ENCODE assay signal across 30 cellular contexts in the genomic region with DNA sequence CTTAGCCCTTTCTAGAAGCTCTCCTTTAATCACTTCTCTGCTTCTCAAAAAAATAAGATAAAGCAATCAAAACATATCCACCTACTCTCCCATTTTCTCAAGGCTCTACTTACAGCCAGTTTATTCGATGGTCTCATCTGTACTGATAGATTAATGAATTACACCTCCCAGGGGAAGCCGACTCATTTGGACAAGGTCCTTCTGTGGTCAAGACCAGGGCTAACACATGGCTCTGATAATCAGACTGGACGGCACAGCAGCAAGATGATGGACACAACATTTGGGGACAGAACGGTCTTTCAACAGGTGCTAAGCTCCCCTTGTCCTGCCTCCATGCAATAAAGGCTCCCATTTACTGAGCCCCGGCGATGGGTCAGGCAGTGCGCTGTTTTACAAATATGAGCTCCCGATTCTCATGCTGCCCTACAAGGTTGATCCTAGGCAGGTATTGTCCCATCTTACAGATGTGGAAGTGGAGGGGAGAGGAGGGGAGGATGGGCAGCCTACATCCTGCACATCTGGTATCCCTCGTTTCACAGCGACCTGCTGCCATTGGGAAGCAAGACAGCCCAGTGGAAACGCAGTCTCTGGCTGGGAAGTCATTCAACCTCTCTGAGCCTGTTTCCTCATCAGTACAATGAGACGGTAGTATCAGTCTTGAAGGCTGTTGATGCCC. TPM values are rescaled to one million over a fixed set of nuclear protein-coding genes. Genes with fewer than 3 reads are reported as not detected.
A peak's percentile ranks its signal among the peaks of the same experiment; 100 is the strongest.
DNase-seq lines count a peak whose midpoint lies in the region; FAIRE-seq and TF ChIP-seq lines count a peak whose summit lies in the region.
"Had no signal": no experiment of that assay in that cellular context is flagged by ENCODE, and none has a peak within 500 bp of the region (broad histone marks: within the 10 kb centered on the region; RNA-seq: fewer than 3 reads in every experiment).

No MANE protein-coding gene starts in this region.

- H2BK5ac ChIP-seq in H1 (ENCODE audit: low read depth, low read length), result no peak overlapping the region

- no peak for DNase-seq in breast epithelium (ENCODE audit: low spot score in 2 of 2)
- DNase-seq in MCF 10A (ENCODE audit: unreplicated experiment), result no peak
- DNase-seq in H1 (ENCODE audit: low read depth in 1 of 2, low spot score in 2 of 2), result no peak
- DNase-seq in myocyte (ENCODE audit: low read depth), result peak; percentile 42
- peak; percentile 13 for DNase-seq in stromal cell of bone marrow (ENCODE audit: low read depth)
- no peak for DNase-seq in SKM-1 treated with dmso at 0.1 percent for 144 hours (lab: John Stamatoyannopoulos, UW; ENCODE audit: unreplicated experiment)
- no peak for DNase-seq in brain microvascular endothelial cell
- DNase-seq in ACHN, result no peak
- DNase-seq: 8988T; activated B cell treated with CpG ODN at 0.5 μM for 24 hours; activated CD4-positive, alpha-beta T cell treated with anti-CD3 and anti-CD28 coated beads, Interleukin-2, amount 50 U/mL, for 48 hours; activated CD8-positive, alpha-beta memory T cell treated with anti-CD3 and anti-CD28 coated beads, Interleukin-2, amount 50 U/mL, for 48 hours; AML-193; aorta; COR-L47; DMS79; HFFc6; kidney glomerular epithelial cell; MG63; NCI-H1417 treated with DMSO at 0.1 percent for 48 hours; NCI-H446; NCI-H82; occipital lobe; stimulated activated CD4-positive, alpha-beta T cell treated with anti-CD3 and anti-CD28 coated beads, Interleukin-4, amount 100 ng/mL, for 4 hours; stimulated activated naive CD8-positive, alpha-beta T cell treated with anti-CD3 and anti-CD28 coated beads, Interleukin-15, Interleukin-2, amounts not matched to agents 100 U/mL and 50 U/mL, for 24 hours; T1000 had no signal

- in situ Hi-C loops in brain microvascular endothelial cell (cut with HindIII; ENCODE audit: low pct_ligation_motif_present, low sequenced_read_pairs), result no loop called here
- in situ Hi-C loops in ACHN (cut with HindIII; ENCODE audit: low pct_ligation_motif_present, low pct_unique_long_range_greater_than_20kb, low sequenced_read_pairs), result no loop called here

- H3K4me3 ChIP-seq in breast epithelium, result no peak overlapping the region
- no peak overlapping the region for H3K4me3 ChIP-seq in H1 (ENCODE audit: extremely low read depth in 1 of 4, insufficient read depth in 2 of 4, low read depth in 3 of 4, low read length in 4 of 4)
- H3K4me3 ChIP-seq in brain microvascular endothelial cell (ENCODE audit: low read depth, low read length), result no peak overlapping the region
- H3K4me3 ChIP-seq: MG63, tibial nerve had no signal

- H3K18ac ChIP-seq in H1 (ENCODE audit: extremely low read depth, low read length), result no peak overlapping the region; the same call in 1 of the 2 replicates

- H3K4me1 ChIP-seq in breast epithelium (no peaks in the 10 kb centered on the region), H1 (replicated peaks in 1 of 4; ENCODE audit: control insufficient read depth in 3 of 4, insufficient read depth in 4 of 4, low read length in 3 of 4) (peaks cover 0 to 9% (median 2%) of the 10 kb centered on the region in 4 experiments; a peak in 5 of 7 replicates)

- H3K4me2 ChIP-seq in H1 (ENCODE audit: insufficient read depth in 1 of 2, low read depth in 2 of 2, low read length in 2 of 2), result no peak overlapping the region

- FAIRE-seq in H1 (lab: Jason Lieb, UNC), result no peak
- FAIRE-seq: frontal cortex had no signal

- H3K14ac ChIP-seq in H1 (ENCODE audit: insufficient read length), result no peak overlapping the region

- H3K23me2 ChIP-seq in H1 (ENCODE audit: low read depth, low read length), result no peaks in the 10 kb centered on the region

- CTCF ChIA-PET in MCF 10A (lab: Yijun Ruan, JAX) (interaction anchor here (0.7 kb wide), 1 partner anchor 51 kb away, joined by 4 read pairs; no protein-coding TSS in a partner anchor), H1 (lab: Charles Lee; ENCODE audit: partially characterized antibody) (interaction anchor here (0.6 to 2.3 kb wide), 9 partner anchors 9 to 58 kb away, joined by 3 to 8 read pairs (median 3); no protein-coding TSS in a partner anchor)

- no peaks in the 10 kb centered on the region for H3K79me2 ChIP-seq in H1 (ENCODE audit: control insufficient read depth in 1 of 2, insufficient read depth in 2 of 2, low read length in 2 of 2)

- 0 out of 2 replicates have a peak overlapping the region, but pooled peaks have one; percentile 27 for H2BK12ac ChIP-seq in H1 (ENCODE audit: low read depth, low read length)

- no peak for TF ChIP-seq POLR2A in breast epithelium (IDR thresholded peaks at IDR 0.05)
- no peak for TF ChIP-seq POLR2A in H1 (IDR thresholded peaks at IDR 0.05; ENCODE audit: control extremely low read depth in 1 of 2, low read depth in 2 of 2, low read length in 2 of 2)

- no peaks in the 10 kb centered on the region for H3K27me3 Mint-ChIP-seq in MCF 10A (ENCODE audit: insufficient read depth, unreplicated experiment)
- H3K27me3 Mint-ChIP-seq: activated naive CD8-positive, alpha-beta T cell had no signal

- no peak overlapping the region for H3K27ac Mint-ChIP-seq in MCF 10A (ENCODE audit: low read depth, unreplicated experiment)
- H3K27ac Mint-ChIP-seq: activated B cell treated with CpG ODN at 0.5 μM for 24 hours; activated naive CD8-positive, alpha-beta T cell; HFFc6; IgD-negative memory B cell had no signal

- H3K9ac ChIP-seq in H1 (replicated peaks in 1 of 4; ENCODE audit: extremely low read depth in 1 of 4, low read depth in 3 of 4, low read length in 3 of 4), result no peak overlapping the region

- H3K36me3 Mint-ChIP-seq in MCF 10A (ENCODE audit: insufficient read depth, unreplicated experiment), result no peaks in the 10 kb centered on the region
- H3K36me3 Mint-ChIP-seq: activated naive CD8-positive, alpha-beta T cell; IgD-negative memory B cell had no signal

- H3K4ac ChIP-seq in H1 (replicated peaks; ENCODE audit: insufficient read length, low read depth, low read length), result no peak overlapping the region

- no peak overlapping the region for H4K8ac ChIP-seq in H1 (ENCODE audit: extremely low read depth, insufficient read depth, low read length)

- TF ChIP-seq EP300 in H1 (IDR thresholded peaks at IDR 0.05; ENCODE audit: borderline replicate concordance in 1 of 2, low read depth in 2 of 2, low read length in 2 of 2), result no peak

- H3K23ac ChIP-seq in H1 (ENCODE audit: insufficient read length), result no peak overlapping the region

- intact Hi-C loops in breast epithelium (cut with DNase I; ENCODE audit: low total_unique reads) (no loop called here), MCF 10A (cut with micrococcal nuclease) (no loop called here)

- no peak overlapping the region for H2AFZ ChIP-seq in H1 (ENCODE audit: low read length)

- H3K27ac ChIP-seq in breast epithelium, result peak overlapping the region; percentile 48 to 58
- no peak overlapping the region for H3K27ac ChIP-seq in H1 (ENCODE audit: low read depth, low read length)
- no peak overlapping the region for H3K27ac ChIP-seq in brain microvascular endothelial cell

- H2BK15ac ChIP-seq in H1 (ENCODE audit: low read length), result peak overlapping the region; percentile 40; the same call in 1 of the 2 replicates

- H3K36me3 ChIP-seq in breast epithelium, result no peaks in the 10 kb centered on the region
- no peaks in the 10 kb centered on the region for H3K36me3 ChIP-seq in H1 (ENCODE audit: control insufficient read depth in 2 of 4, insufficient read depth in 4 of 4, low read length in 3 of 4)
- no peaks in the 10 kb centered on the region for H3K36me3 ChIP-seq in brain microvascular endothelial cell (replicated peaks)
- H3K36me3 ChIP-seq: MG63, tibial nerve had no signal

- no peak overlapping the region for H3K56ac ChIP-seq in H1 (replicated peaks; ENCODE audit: insufficient read length, low read depth, low read length)

- H4K20me1 ChIP-seq in H1 (replicated peaks in 1 of 2; ENCODE audit: control insufficient read depth in 1 of 2, insufficient read depth in 2 of 2, low read length in 2 of 2), result no peaks in the 10 kb centered on the region

- TF ChIP-seq CTCF in breast epithelium (IDR thresholded peaks at IDR 0.05), result no peak
- no peak for TF ChIP-seq CTCF in MCF 10A (IDR thresholded peaks at IDR 0.05; ENCODE audit: unreplicated experiment)
- TF ChIP-seq CTCF in H1 (IDR thresholded peaks at IDR 0.05; ENCODE audit: control extremely low read depth in 1 of 3, insufficient read depth in 1 of 3, low read depth in 1 of 3, low read length in 3 of 3), result no peak
- no peak for TF ChIP-seq CTCF in brain microvascular endothelial cell (IDR thresholded peaks at IDR 0.05; ENCODE audit: low read depth, low read length, missing control alignments)

- H3K27me3 ChIP-seq in breast epithelium (no peaks in the 10 kb centered on the region), H1 (replicated peaks in 1 of 4; ENCODE audit: control insufficient read depth in 3 of 4, extremely low read depth in 1 of 4, insufficient read depth in 3 of 4, low read length in 3 of 4) (no peaks in the 10 kb centered on the region; a peak in 2 of 7 replicates), brain microvascular endothelial cell (replicated peaks) (no peaks in the 10 kb centered on the region)
- H3K27me3 ChIP-seq: MG63, tibial nerve had no signal

- POLR2A ChIA-PET in MCF 10A (lab: Yijun Ruan, JAX) (no interaction called here), H1 (lab: Charles Lee; ENCODE audit: partially characterized antibody) (no interaction called here)

- no peak overlapping the region for H4K5ac ChIP-seq in H1 (ENCODE audit: insufficient read length, low read depth, low read length)

- WGBS in H1 (ENCODE audit: extremely low coverage in 1 of 2, insufficient coverage in 1 of 2, insufficient read length in 1 of 2, insufficient replicate concordance in 2 of 2, low coverage in 1 of 2, low lambda C conversion rate in 2 of 2, missing lambda C conversion rate in 1 of 2), 2 experiments, result 92% methylated on average over 12 of the region's 12 CpGs; no CpG with 5 or more reads in 1 of the 2 experiments

- no TSS peak for BruUV-seq in MCF 10A (replicated peaks; lab: Mats Ljungman, UMichigan)

- H3K4me1 Mint-ChIP-seq in MCF 10A (ENCODE audit: insufficient read depth, unreplicated experiment), result peaks cover 19% of the 10 kb centered on the region

- H3K79me1 ChIP-seq in H1 (ENCODE audit: low read depth, low read length), result no peaks in the 10 kb centered on the region

- H2AK5ac ChIP-seq in H1 (ENCODE audit: low read depth, low read length), result no peak overlapping the region

- peak overlapping the region; percentile 34 for H4K91ac ChIP-seq in H1 (replicated peaks; ENCODE audit: insufficient read length, low read length)

- TF ChIP-seq RAD21 in H1 (IDR thresholded peaks at IDR 0.05 in 1 of 2, conservative IDR thresholded peaks at IDR 0.05 in 1 of 2; ENCODE audit: low read depth in 2 of 2, low read length in 2 of 2), result no peak

- H2BK20ac ChIP-seq in H1 (ENCODE audit: low read length), result no peak overlapping the region

- H2BK120ac ChIP-seq in H1 (replicated peaks; ENCODE audit: low read depth, low read length), result no peak overlapping the region

- no peak overlapping the region for H3K4me3 Mint-ChIP-seq in MCF 10A (ENCODE audit: unreplicated experiment)
- H3K4me3 Mint-ChIP-seq: activated B cell treated with CpG ODN at 0.5 μM for 24 hours; activated naive CD8-positive, alpha-beta T cell; HFFc6; IgD-negative memory B cell had no signal

- no peaks in the 10 kb centered on the region for H3K9me3 Mint-ChIP-seq in MCF 10A (ENCODE audit: unreplicated experiment)
- H3K9me3 Mint-ChIP-seq: activated B cell treated with CpG ODN at 0.5 μM for 24 hours, HFFc6 had no signal

- H3K9me3 ChIP-seq in breast epithelium (no peaks in the 10 kb centered on the region), H1 (ENCODE audit: insufficient read depth in 2 of 2, low read depth in 1 of 2, low read length in 1 of 2) (no peaks in the 10 kb centered on the region)
- H3K9me3 ChIP-seq: MG63, tibial nerve had no signal

RNA-seq across cellular contexts. Expression of gene CPNE5, which starts 15.7 kb away (rescaled TPM):
- 1 to 10 TPM in 2 of 3 donors, under 1 TPM in 1; 0.96 to 5.2 (median 3.7) TPM for total RNA-seq in breast epithelium
- not detected in 2 replicates for total RNA-seq in MCF 10A (2022)
- total RNA-seq in H1 (2021; fragmentation: NEBNext Ultra II Directional; extraction: Animal tissue kit (Norgen Biotek cat#: 25700)), result 0.15 and 0.88 TPM in 2 replicates
- 1.8 and 2.3 TPM in 2 replicates for polyA plus RNA-seq in H1 (2011; rRNA removed)
- 0.76 TPM for polyA plus RNA-seq in H1 (2011; cell fraction: cytosol; rRNA removed)
- 2.7 TPM for polyA plus RNA-seq in H1 (2011; cell fraction: nucleus; rRNA removed)
- 0.30 to 0.96 TPM (median 0.65 TPM) in 4 replicates for polyA plus RNA-seq in H1 (2012, experiment 1 of 2)
- 0.51 TPM for polyA plus RNA-seq in H1 (2012, experiment 2 of 2)
- polyA plus RNA-seq in H1 (2013, experiment 1 of 2), result 0.24 TPM
- polyA plus RNA-seq in H1 (2013, experiment 2 of 2), result 0.28 TPM
- polyA minus RNA-seq in H1 (2011; rRNA and poly(A)+ RNA removed), result 0.82 and 1.1 TPM in 2 replicates
- not detected for polyA minus RNA-seq in H1 (2011; cell fraction: cytosol; rRNA and poly(A)+ RNA removed)
- 1.9 TPM for polyA minus RNA-seq in H1 (2011; cell fraction: nucleus; rRNA and poly(A)+ RNA removed)
- total RNA-seq in myocyte, result 0.13 and 1.2 TPM in 2 replicates
- polyA plus RNA-seq in myocyte (2012), result 0.15 TPM

RNA-seq across cellular contexts. Expression of gene PPIL1, which starts 51.0 kb away (rescaled TPM):
- 10 to 100 TPM in 2 of 3 donors, 1 to 10 TPM in 1; 4.5 to 24.7 (median 19.7) TPM for total RNA-seq in breast epithelium
- total RNA-seq in MCF 10A (2022), result 53.6 and 54.9 TPM in 2 replicates
- total RNA-seq in H1 (2021; fragmentation: NEBNext Ultra II Directional; extraction: Animal tissue kit (Norgen Biotek cat#: 25700)), result 85.8 and 86.5 TPM in 2 replicates
- polyA plus RNA-seq in H1 (2011; rRNA removed), result 52.7 and 83.7 TPM in 2 replicates
- 63.0 TPM for polyA plus RNA-seq in H1 (2011; cell fraction: cytosol; rRNA removed)
- polyA plus RNA-seq in H1 (2011; cell fraction: nucleus; rRNA removed), result 27.8 TPM
- 54.8 to 70.5 TPM (median 64.5 TPM) in 4 replicates for polyA plus RNA-seq in H1 (2012, experiment 1 of 2)
- 18.4 TPM for polyA plus RNA-seq in H1 (2012, experiment 2 of 2)
- polyA plus RNA-seq in H1 (2013, experiment 1 of 2), result 70.1 TPM
- 75.7 TPM for polyA plus RNA-seq in H1 (2013, experiment 2 of 2)
- polyA minus RNA-seq in H1 (2011; rRNA and poly(A)+ RNA removed), result 78.4 and 100 TPM in 2 replicates
- polyA minus RNA-seq in H1 (2011; cell fraction: cytosol; rRNA and poly(A)+ RNA removed), result 32.0 TPM
- polyA minus RNA-seq in H1 (2011; cell fraction: nucleus; rRNA and poly(A)+ RNA removed), result 25.7 TPM
- total RNA-seq in myocyte, result 28.4 and 31.3 TPM in 2 replicates
- polyA plus RNA-seq in myocyte (2012), result 22.5 TPM

Comparison
In these comparisons a context has a peak if more than half of its experiments do, and no peak if none do; other contexts are left out.
1. DNase-seq: peak in myocyte (single experiment) and stromal cell of bone marrow (single experiment); none in breast epithelium (0 of 2), MCF 10A (single experiment), H1 (0 of 2), SKM-1 treated with dmso at 0.1 percent for 144 hours (single experiment), brain microvascular endothelial cell (single experiment) and ACHN (single experiment).
2. H3K27ac ChIP-seq: peak in breast epithelium (2 of 2); none in H1 (single experiment) and brain microvascular endothelial cell (single experiment).